1 cellular context compared by ENCODE assay signal in the genomic region with DNA sequence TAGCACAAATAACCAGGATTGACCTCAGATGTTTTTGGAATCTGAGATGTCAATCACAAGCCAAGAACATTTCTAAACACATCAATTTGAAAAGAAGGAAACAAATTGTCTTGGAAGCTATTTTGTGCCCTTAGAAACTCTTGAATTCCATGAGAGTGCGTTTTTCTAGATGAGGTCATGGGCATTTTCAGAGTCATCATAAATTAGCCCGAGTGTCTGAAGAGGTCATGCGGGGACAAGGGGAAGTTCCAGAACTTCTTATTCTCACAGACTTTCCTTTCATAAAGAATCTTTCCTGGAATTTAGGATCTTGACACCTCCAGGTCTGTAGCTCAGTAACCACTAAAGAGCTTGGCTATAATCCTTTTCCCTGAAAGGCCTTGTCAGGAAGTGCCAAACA.
TF ChIP-seq lines count a peak whose summit lies in the region.

No MANE protein-coding gene starts in this region.

TF ChIP-seq in K562, 482 proteins besides CTCF, POLR2A, EP300 and RAD21 (continued from another document):
- TF ChIP-seq, protein P1, sequence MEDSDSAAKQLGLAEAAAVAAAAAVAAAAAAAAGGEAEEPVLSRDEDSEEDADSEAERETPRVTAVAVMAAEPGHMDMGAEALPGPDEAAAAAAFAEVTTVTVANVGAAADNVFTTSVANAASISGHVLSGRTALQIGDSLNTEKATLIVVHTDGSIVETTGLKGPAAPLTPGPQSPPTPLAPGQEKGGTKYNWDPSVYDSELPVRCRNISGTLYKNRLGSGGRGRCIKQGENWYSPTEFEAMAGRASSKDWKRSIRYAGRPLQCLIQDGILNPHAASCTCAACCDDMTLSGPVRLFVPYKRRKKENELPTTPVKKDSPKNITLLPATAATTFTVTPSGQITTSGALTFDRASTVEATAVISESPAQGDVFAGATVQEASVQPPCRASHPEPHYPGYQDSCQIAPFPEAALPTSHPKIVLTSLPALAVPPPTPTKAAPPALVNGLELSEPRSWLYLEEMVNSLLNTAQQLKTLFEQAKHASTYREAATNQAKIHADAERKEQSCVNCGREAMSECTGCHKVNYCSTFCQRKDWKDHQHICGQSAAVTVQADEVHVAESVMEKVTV (CRISPR knock-in tag; IDR thresholded peaks at IDR 0.05): no peak
- TF ChIP-seq ZNF12 (CRISPR knock-in tag; IDR thresholded peaks at IDR 0.05): no peak
- TF ChIP-seq, protein P2, sequence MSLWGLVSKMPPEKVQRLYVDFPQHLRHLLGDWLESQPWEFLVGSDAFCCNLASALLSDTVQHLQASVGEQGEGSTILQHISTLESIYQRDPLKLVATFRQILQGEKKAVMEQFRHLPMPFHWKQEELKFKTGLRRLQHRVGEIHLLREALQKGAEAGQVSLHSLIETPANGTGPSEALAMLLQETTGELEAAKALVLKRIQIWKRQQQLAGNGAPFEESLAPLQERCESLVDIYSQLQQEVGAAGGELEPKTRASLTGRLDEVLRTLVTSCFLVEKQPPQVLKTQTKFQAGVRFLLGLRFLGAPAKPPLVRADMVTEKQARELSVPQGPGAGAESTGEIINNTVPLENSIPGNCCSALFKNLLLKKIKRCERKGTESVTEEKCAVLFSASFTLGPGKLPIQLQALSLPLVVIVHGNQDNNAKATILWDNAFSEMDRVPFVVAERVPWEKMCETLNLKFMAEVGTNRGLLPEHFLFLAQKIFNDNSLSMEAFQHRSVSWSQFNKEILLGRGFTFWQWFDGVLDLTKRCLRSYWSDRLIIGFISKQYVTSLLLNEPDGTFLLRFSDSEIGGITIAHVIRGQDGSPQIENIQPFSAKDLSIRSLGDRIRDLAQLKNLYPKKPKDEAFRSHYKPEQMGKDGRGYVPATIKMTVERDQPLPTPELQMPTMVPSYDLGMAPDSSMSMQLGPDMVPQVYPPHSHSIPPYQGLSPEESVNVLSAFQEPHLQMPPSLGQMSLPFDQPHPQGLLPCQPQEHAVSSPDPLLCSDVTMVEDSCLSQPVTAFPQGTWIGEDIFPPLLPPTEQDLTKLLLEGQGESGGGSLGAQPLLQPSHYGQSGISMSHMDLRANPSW (CRISPR knock-in tag; IDR thresholded peaks at IDR 0.05): no peak
- no peak for TF ChIP-seq CHD1 (IDR thresholded peaks at IDR 0.05; ENCODE audit: low read length)
- TF ChIP-seq L3MBTL2 (IDR thresholded peaks at IDR 0.05): peak; percentile 54; the same call in 1 of the 2 replicates
- TF ChIP-seq, protein P3, sequence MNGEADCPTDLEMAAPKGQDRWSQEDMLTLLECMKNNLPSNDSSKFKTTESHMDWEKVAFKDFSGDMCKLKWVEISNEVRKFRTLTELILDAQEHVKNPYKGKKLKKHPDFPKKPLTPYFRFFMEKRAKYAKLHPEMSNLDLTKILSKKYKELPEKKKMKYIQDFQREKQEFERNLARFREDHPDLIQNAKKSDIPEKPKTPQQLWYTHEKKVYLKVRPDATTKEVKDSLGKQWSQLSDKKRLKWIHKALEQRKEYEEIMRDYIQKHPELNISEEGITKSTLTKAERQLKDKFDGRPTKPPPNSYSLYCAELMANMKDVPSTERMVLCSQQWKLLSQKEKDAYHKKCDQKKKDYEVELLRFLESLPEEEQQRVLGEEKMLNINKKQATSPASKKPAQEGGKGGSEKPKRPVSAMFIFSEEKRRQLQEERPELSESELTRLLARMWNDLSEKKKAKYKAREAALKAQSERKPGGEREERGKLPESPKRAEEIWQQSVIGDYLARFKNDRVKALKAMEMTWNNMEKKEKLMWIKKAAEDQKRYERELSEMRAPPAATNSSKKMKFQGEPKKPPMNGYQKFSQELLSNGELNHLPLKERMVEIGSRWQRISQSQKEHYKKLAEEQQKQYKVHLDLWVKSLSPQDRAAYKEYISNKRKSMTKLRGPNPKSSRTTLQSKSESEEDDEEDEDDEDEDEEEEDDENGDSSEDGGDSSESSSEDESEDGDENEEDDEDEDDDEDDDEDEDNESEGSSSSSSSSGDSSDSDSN (IDR thresholded peaks at IDR 0.05; ENCODE audit: borderline replicate concordance in 1 of 2, low read depth in 2 of 2, low read length in 2 of 2): no peak
- TF ChIP-seq, protein P4, sequence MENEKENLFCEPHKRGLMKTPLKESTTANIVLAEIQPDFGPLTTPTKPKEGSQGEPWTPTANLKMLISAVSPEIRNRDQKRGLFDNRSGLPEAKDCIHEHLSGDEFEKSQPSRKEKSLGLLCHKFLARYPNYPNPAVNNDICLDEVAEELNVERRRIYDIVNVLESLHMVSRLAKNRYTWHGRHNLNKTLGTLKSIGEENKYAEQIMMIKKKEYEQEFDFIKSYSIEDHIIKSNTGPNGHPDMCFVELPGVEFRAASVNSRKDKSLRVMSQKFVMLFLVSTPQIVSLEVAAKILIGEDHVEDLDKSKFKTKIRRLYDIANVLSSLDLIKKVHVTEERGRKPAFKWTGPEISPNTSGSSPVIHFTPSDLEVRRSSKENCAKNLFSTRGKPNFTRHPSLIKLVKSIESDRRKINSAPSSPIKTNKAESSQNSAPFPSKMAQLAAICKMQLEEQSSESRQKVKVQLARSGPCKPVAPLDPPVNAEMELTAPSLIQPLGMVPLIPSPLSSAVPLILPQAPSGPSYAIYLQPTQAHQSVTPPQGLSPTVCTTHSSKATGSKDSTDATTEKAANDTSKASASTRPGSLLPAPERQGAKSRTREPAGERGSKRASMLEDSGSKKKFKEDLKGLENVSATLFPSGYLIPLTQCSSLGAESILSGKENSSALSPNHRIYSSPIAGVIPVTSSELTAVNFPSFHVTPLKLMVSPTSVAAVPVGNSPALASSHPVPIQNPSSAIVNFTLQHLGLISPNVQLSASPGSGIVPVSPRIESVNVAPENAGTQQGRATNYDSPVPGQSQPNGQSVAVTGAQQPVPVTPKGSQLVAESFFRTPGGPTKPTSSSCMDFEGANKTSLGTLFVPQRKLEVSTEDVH (IDR thresholded peaks at IDR 0.05; ENCODE audit: low read depth, partially characterized antibody): no peak
- no peak for TF ChIP-seq YY1 (IDR thresholded peaks at IDR 0.05; ENCODE audit: borderline replicate concordance in 1 of 3, control insufficient read depth in 1 of 3, extremely low read depth in 1 of 3, insufficient read depth in 3 of 3, insufficient read length in 1 of 3, insufficient replicate concordance in 2 of 3, low read depth in 1 of 3, low read length in 2 of 3)
- no peak for TF ChIP-seq ZNF79 (CRISPR knock-in tag; IDR thresholded peaks at IDR 0.05; ENCODE audit: low read depth)
- no peak for TF ChIP-seq GATAD2A (IDR thresholded peaks at IDR 0.05)
- TF ChIP-seq CCNT2 (IDR thresholded peaks at IDR 0.05; ENCODE audit: borderline replicate concordance, extremely low read depth, insufficient read length, low read depth, low read length): no peak
- no peak for TF ChIP-seq CHCHD3 (CRISPR knock-in tag; IDR thresholded peaks at IDR 0.05)
- no peak for TF ChIP-seq NFIX (CRISPR knock-in tag; IDR thresholded peaks at IDR 0.05; ENCODE audit: low read depth)
- peak; percentile 97 for TF ChIP-seq ATF7 (IDR thresholded peaks at IDR 0.05)
- TF ChIP-seq, protein P5, sequence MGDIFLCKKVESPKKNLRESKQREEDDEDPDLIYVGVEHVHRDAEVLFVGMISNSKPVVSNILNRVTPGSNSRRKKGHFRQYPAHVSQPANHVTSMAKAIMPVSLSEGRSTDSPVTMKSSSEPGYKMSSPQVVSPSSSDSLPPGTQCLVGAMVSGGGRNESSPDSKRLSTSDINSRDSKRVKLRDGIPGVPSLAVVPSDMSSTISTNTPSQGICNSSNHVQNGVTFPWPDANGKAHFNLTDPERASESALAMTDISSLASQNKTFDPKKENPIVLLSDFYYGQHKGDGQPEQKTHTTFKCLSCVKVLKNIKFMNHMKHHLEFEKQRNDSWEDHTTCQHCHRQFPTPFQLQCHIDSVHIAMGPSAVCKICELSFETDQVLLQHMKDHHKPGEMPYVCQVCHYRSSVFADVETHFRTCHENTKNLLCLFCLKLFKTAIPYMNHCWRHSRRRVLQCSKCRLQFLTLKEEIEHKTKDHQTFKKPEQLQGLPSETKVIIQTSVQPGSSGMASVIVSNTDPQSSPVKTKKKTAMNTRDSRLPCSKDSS (IDR thresholded peaks at IDR 0.05; ENCODE audit: low read depth, partially characterized antibody): no peak
- TF ChIP-seq, protein P6, sequence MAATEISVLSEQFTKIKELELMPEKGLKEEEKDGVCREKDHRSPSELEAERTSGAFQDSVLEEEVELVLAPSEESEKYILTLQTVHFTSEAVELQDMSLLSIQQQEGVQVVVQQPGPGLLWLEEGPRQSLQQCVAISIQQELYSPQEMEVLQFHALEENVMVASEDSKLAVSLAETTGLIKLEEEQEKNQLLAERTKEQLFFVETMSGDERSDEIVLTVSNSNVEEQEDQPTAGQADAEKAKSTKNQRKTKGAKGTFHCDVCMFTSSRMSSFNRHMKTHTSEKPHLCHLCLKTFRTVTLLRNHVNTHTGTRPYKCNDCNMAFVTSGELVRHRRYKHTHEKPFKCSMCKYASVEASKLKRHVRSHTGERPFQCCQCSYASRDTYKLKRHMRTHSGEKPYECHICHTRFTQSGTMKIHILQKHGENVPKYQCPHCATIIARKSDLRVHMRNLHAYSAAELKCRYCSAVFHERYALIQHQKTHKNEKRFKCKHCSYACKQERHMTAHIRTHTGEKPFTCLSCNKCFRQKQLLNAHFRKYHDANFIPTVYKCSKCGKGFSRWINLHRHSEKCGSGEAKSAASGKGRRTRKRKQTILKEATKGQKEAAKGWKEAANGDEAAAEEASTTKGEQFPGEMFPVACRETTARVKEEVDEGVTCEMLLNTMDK (IDR thresholded peaks at IDR 0.05; ENCODE audit: borderline replicate concordance, insufficient read depth, low read depth, low read length, poor library complexity, severe bottlenecking): no peak
- no peak for TF ChIP-seq CREB1 (IDR thresholded peaks at IDR 0.05)
- no peak for TF ChIP-seq CREB1 (CRISPR knock-in tag; IDR thresholded peaks at IDR 0.05)
- TF ChIP-seq CTBP1 (IDR thresholded peaks at IDR 0.05; ENCODE audit: borderline replicate concordance): peak; percentile 67
- TF ChIP-seq ATF1 (CRISPR knock-in tag; IDR thresholded peaks at IDR 0.05): no peak
- peak; percentile 56 for TF ChIP-seq ATF1 (tag; IDR thresholded peaks at IDR 0.05)
- TF ChIP-seq NFE2 (IDR thresholded peaks at IDR 0.05; ENCODE audit: low read depth): peak; percentile 60; the same call in 1 of the 2 replicates
